ENCODE assay signal across 8 cellular contexts in the genomic region with DNA sequence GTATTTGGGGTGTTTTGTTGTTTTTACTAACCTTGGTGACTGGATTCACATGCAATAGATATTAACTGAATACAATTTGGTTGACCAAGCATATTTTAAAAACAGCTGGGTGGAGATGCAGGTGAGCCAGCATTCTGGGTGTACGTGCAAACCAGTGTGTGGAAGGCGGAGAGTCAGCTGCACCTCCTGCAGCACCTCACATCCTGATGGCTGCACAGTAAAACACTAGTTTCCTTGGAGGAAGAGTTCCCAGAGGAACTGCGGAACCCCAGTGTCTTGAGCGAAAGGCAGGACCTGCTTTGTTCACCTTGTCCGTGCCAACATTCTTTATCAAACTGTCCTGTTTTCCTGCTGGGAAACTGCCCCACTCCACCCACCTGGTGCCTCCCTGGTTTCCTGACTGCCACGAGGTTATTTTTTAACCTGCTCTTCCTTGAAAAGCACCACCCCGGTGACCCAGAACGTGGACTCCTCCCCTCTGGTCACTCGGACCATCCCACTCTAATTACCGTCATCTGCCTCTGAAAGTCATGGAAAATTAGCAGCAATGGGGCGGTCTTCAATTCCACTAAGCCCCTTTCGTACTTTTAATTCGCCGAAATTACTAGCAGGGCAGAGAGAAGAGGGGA. TPM values are rescaled to one million over a fixed set of nuclear protein-coding genes. Genes with fewer than 3 reads are reported as not detected.
DNase-seq lines count a peak whose midpoint lies in the region; ATAC-seq and TF ChIP-seq lines count a peak whose summit lies in the region.

No MANE protein-coding gene starts in this region.

- H2AFZ ChIP-seq in Karpas-422 (ENCODE audit: low read length): no peak overlapping the region

- peaks cover 10% of the 10 kb centered on the region for H3K27me3 Mint-ChIP-seq in endothelial cell (ENCODE audit: unreplicated experiment)
- no peaks in the 10 kb centered on the region for H3K27me3 Mint-ChIP-seq in naive thymus-derived CD8-positive, alpha-beta T cell

- in situ Hi-C loops in brain microvascular endothelial cell (cut with HindIII; ENCODE audit: low pct_ligation_motif_present, low sequenced_read_pairs): loop anchor here (25.0 kb wide), 1 partner anchor 107 kb away; no protein-coding TSS in a partner anchor

- H3K4me1 ChIP-seq in Karpas-422 (ENCODE audit: low read length): peaks cover 45% of the 10 kb centered on the region

- POLR2A ChIA-PET in naive thymus-derived CD8-positive, alpha-beta T cell (lab: Charles Lee): interaction anchor here (0.8 to 7.7 kb wide), 10 partner anchors 19 to 110 kb away, joined by 3 to 104 read pairs (median 8); no protein-coding TSS in a partner anchor

- H3K4me2 ChIP-seq in Karpas-422 (ENCODE audit: low read depth, low read length, poor library complexity, severe bottlenecking): no peak overlapping the region

- TF ChIP-seq CTCF in endothelial cell (IDR thresholded peaks at IDR 0.05; ENCODE audit: unreplicated experiment) (no peak), GM10266 (IDR thresholded peaks at IDR 0.05; ENCODE audit: control insufficient read depth, insufficient read depth, low read depth, missing control alignments) (no peak), brain microvascular endothelial cell (IDR thresholded peaks at IDR 0.05; ENCODE audit: low read depth, low read length, missing control alignments) (no peak)

- no peak for ATAC-seq in naive thymus-derived CD8-positive, alpha-beta T cell
- ATAC-seq in activated CD4-positive, CD25-positive, alpha-beta regulatory T cell treated with anti-CD3 and anti-CD28 coated beads, Interleukin-2, amount 50 U/mL, for 24 hours: no peak

- peaks cover 8% of the 10 kb centered on the region; the same call in 1 of the 2 replicates for H3K27me3 ChIP-seq in Karpas-422 (ENCODE audit: low read length)
- no peaks in the 10 kb centered on the region for H3K27me3 ChIP-seq in brain microvascular endothelial cell (replicated peaks)

- H3K9me3 Mint-ChIP-seq in endothelial cell (ENCODE audit: unreplicated experiment): no peaks in the 10 kb centered on the region
- no peaks in the 10 kb centered on the region for H3K9me3 Mint-ChIP-seq in naive thymus-derived CD8-positive, alpha-beta T cell

- no peak overlapping the region for H3K9ac ChIP-seq in Karpas-422 (ENCODE audit: low read length)

- no peak overlapping the region for H3K4me3 ChIP-seq in Karpas-422 (ENCODE audit: low read length)
- H3K4me3 ChIP-seq in brain microvascular endothelial cell (ENCODE audit: low read depth, low read length): no peak overlapping the region

- H3K79me2 ChIP-seq in Karpas-422 (ENCODE audit: low read length): no peaks in the 10 kb centered on the region

- H3K9me2 ChIP-seq in Karpas-422 (replicated peaks; ENCODE audit: insufficient read depth, low read length): no peaks in the 10 kb centered on the region

- H3K9me3 ChIP-seq in Karpas-422 (ENCODE audit: low read length): no peaks in the 10 kb centered on the region

- H3K36me3 ChIP-seq in Karpas-422 (ENCODE audit: insufficient read depth, low read length) (no peaks in the 10 kb centered on the region), brain microvascular endothelial cell (replicated peaks) (no peaks in the 10 kb centered on the region)

- peaks cover 64% of the 10 kb centered on the region for H3K4me1 Mint-ChIP-seq in endothelial cell (ENCODE audit: unreplicated experiment)
- H3K4me1 Mint-ChIP-seq in naive thymus-derived CD8-positive, alpha-beta T cell: peaks cover 33 to 75% (median 71%) of the 10 kb centered on the region in 4 donors

- H4K20me1 ChIP-seq in Karpas-422 (ENCODE audit: insufficient read depth, low read depth, low read length): peaks cover 21% of the 10 kb centered on the region; the same call in 1 of the 2 replicates

- H3K27ac Mint-ChIP-seq in endothelial cell (ENCODE audit: unreplicated experiment): peak overlapping the region; percentile 92
- H3K27ac Mint-ChIP-seq in naive thymus-derived CD8-positive, alpha-beta T cell: peak overlapping the region; percentile 85 to 99 (median 92)

- DNase-seq in DMS 273 (lab: John Stamatoyannopoulos, UW; ENCODE audit: unreplicated experiment) (peak; percentile 67), NCI-H82 (lab: John Stamatoyannopoulos, UW) (peak; percentile 54), endothelial cell (ENCODE audit: low spot score) (peak; percentile 45), Karpas-422 (no peak), GM10266 (ENCODE audit: extremely low spot score) (no peak), brain microvascular endothelial cell (no peak)
- DNase-seq in naive thymus-derived CD8-positive, alpha-beta T cell: peak in 1 of 10 donors; percentile 15

- peak overlapping the region; percentile 86 for H3K4me3 Mint-ChIP-seq in endothelial cell (ENCODE audit: unreplicated experiment)
- peak overlapping the region; percentile 52 to 83 (median 71) for H3K4me3 Mint-ChIP-seq in naive thymus-derived CD8-positive, alpha-beta T cell

- H3K27ac ChIP-seq in Karpas-422 (ENCODE audit: low read length) (no peak overlapping the region), brain microvascular endothelial cell (no peak overlapping the region)

- peaks cover 9% of the 10 kb centered on the region for H3K36me3 Mint-ChIP-seq in endothelial cell (ENCODE audit: low read depth, unreplicated experiment)
- H3K36me3 Mint-ChIP-seq in naive thymus-derived CD8-positive, alpha-beta T cell: no peaks in the 10 kb centered on the region

RNA-seq across cellular contexts. Expression of gene YPEL2, which starts 1.0 kb away (rescaled TPM):
- 16.7 TPM for total RNA-seq in endothelial cell (ENCODE audit: unreplicated experiment)
- total RNA-seq in naive thymus-derived CD8-positive, alpha-beta T cell: 10 to 100 TPM; 73.5 to 75.0 TPM
- 10 to 100 TPM; 22.0 to 28.7 (median 25.2) TPM for polyA plus RNA-seq in naive thymus-derived CD8-positive, alpha-beta T cell
- 3.5 and 6.1 TPM in 2 replicates for total RNA-seq in Karpas-422 (2014; rRNA removed; shearing (Covaris generic); ENCODE audit: low replicate concordance)

Comparison
In these comparisons a context has a peak if more than half of its experiments do, and no peak if none do; other contexts are left out.
1. DNase-seq: peak in DMS 273 (single experiment), NCI-H82 (single experiment) and endothelial cell (single experiment); none in Karpas-422 (single experiment), GM10266 (single experiment) and brain microvascular endothelial cell (single experiment).